In genomic region chr12:57736743-57737466, GRCh38 we compare ENCODE assay signal across 9 cellular contexts. TPM values are rescaled to one million over a fixed set of nuclear protein-coding genes. Genes with fewer than 3 reads are reported as not detected.
DNase-seq lines count a peak whose midpoint lies in the region; ATAC-seq and TF ChIP-seq lines count a peak whose summit lies in the region.
"Had no signal": no experiment of that assay in that cellular context is flagged by ENCODE, and none has a peak within 500 bp of the region (broad histone marks: within the 10 kb centered on the region; RNA-seq: fewer than 3 reads in every experiment).

No MANE protein-coding gene starts in this region.

- H3K4me1 Mint-ChIP-seq in CD8-positive, alpha-beta memory T cell = peaks cover 39 to 53% (median 41%) of the 10 kb centered on the region in 3 donors

- no peak overlapping the region for H3K4me3 ChIP-seq in CD8-positive, alpha-beta memory T cell (ENCODE audit: low read length)
- H3K4me3 ChIP-seq in coronary artery = peak overlapping the region; percentile 70
- H3K4me3 ChIP-seq in osteoblast (ENCODE audit: insufficient read depth, low read length) = no peak overlapping the region
- no peak overlapping the region for H3K4me3 ChIP-seq in Peyer's patch

- no peaks in the 10 kb centered on the region for H3K9me3 Mint-ChIP-seq in CD8-positive, alpha-beta memory T cell

- H3K27me3 Mint-ChIP-seq in CD8-positive, alpha-beta memory T cell = peaks cover 0 to 5% of the 10 kb centered on the region in 2 donors

- peak in 1 of 5 donors; percentile 25 for DNase-seq in CD8-positive, alpha-beta memory T cell
- peak; percentile 53 for DNase-seq in HuH-7 (ENCODE audit: low spot score)
- no peak for DNase-seq in coronary artery (ENCODE audit: low spot score)
- DNase-seq in osteoblast (ENCODE audit: insufficient read length, low spot score, missing footprints) = peak; percentile 89
- no peak for DNase-seq in HT-29 (ENCODE audit: low spot score)
- no peak for DNase-seq in Peyer's patch

- no peaks in the 10 kb centered on the region for H3K27me3 ChIP-seq in CD8-positive, alpha-beta memory T cell (ENCODE audit: insufficient read depth, low read length, poor library complexity, severe bottlenecking)
- H3K27me3 ChIP-seq in osteoblast (ENCODE audit: insufficient read depth, low read length) (peaks cover 82% of the 10 kb centered on the region), Peyer's patch (peaks cover 0 to 50% of the 10 kb centered on the region in 2 donors)

- ATAC-seq in esophagus mucosa = no peak
- no peak for ATAC-seq in HG03097 (IDR thresholded peaks at IDR 0.05; ENCODE audit: low FRiP score, unreplicated experiment)

- peak overlapping the region in 7 of 8 donors; percentile 48 to 88 (median 84) for H3K27ac Mint-ChIP-seq in CD8-positive, alpha-beta memory T cell

- peaks cover 32% of the 10 kb centered on the region for H3K4me1 ChIP-seq in CD8-positive, alpha-beta memory T cell (ENCODE audit: insufficient read depth, low read length)
- H3K4me1 ChIP-seq in osteoblast (ENCODE audit: insufficient read depth, low read length) (peaks cover 9% of the 10 kb centered on the region), Peyer's patch (peaks cover 0 to 32% (median 15%) of the 10 kb centered on the region in 4 donors)

- H3K4me3 Mint-ChIP-seq in CD8-positive, alpha-beta memory T cell = peak overlapping the region in 2 of 7 donors; percentile 49 to 56

- H3K36me3 Mint-ChIP-seq in CD8-positive, alpha-beta memory T cell = peaks cover 7 to 69% (median 12%) of the 10 kb centered on the region in 3 donors

- CTCF ChIA-PET in CD8-positive, alpha-beta memory T cell (lab: Charles Lee) = no interaction called here

- H3K9me3 ChIP-seq in CD8-positive, alpha-beta memory T cell (ENCODE audit: low read length) = no peaks in the 10 kb centered on the region
- no peaks in the 10 kb centered on the region for H3K9me3 ChIP-seq in osteoblast (ENCODE audit: low read depth, low read length)
- H3K9me3 ChIP-seq in Peyer's patch = no peaks in the 10 kb centered on the region

- H3K4me2 ChIP-seq in osteoblast (ENCODE audit: insufficient read depth, low read length) = peak overlapping the region; percentile 58

- TF ChIP-seq POLR2A in Peyer's patch (IDR thresholded peaks at IDR 0.05) = no peak

- H3K27ac ChIP-seq in CD8-positive, alpha-beta memory T cell (ENCODE audit: low read depth, low read length) = no peak overlapping the region
- H3K27ac ChIP-seq in coronary artery = no peak overlapping the region
- H3K27ac ChIP-seq in osteoblast (ENCODE audit: low read depth, low read length) = no peak overlapping the region
- no peak overlapping the region for H3K27ac ChIP-seq in Peyer's patch

- POLR2A ChIA-PET in CD8-positive, alpha-beta memory T cell (lab: Charles Lee) = interaction anchor here (0.7 to 0.9 kb wide), 2 partner anchors 12 to 14 kb away, joined by 3 to 10 read pairs; no protein-coding TSS in a partner anchor

- H4K20me1 ChIP-seq in osteoblast (ENCODE audit: insufficient read depth, low read length) = peaks cover 4% of the 10 kb centered on the region

- H2AFZ ChIP-seq in osteoblast (ENCODE audit: low read length) = no peak overlapping the region

- no peak for TF ChIP-seq CTCF in coronary artery (IDR thresholded peaks at IDR 0.05)
- TF ChIP-seq CTCF in osteoblast (IDR thresholded peaks at IDR 0.05; ENCODE audit: extremely low read depth, low read depth, low read length) = no peak
- no peak for TF ChIP-seq CTCF in Peyer's patch (IDR thresholded peaks at IDR 0.05)

- H3K79me2 ChIP-seq in osteoblast (ENCODE audit: insufficient read depth, low read length) = no peaks in the 10 kb centered on the region

- peaks cover 36% of the 10 kb centered on the region for H3K36me3 ChIP-seq in CD8-positive, alpha-beta memory T cell (ENCODE audit: insufficient read depth, low read length)
- H3K36me3 ChIP-seq in osteoblast (ENCODE audit: insufficient read depth, low read length) (no peaks in the 10 kb centered on the region), Peyer's patch (peaks cover 0 to 6% (median 0%) of the 10 kb centered on the region in 3 donors)

RNA-seq across cellular contexts. Expression of gene AGAP2, which starts 1.6 kb away (rescaled TPM):
- 10 to 100 TPM; 29.9 to 31.7 TPM for total RNA-seq in CD8-positive, alpha-beta memory T cell
- polyA plus RNA-seq in CD8-positive, alpha-beta memory T cell = 6.4 TPM
- total RNA-seq in osteoblast = 0.29 and 0.72 TPM in 2 replicates
- 0.64 TPM for total RNA-seq in esophagus mucosa
- total RNA-seq in HT-29 (2014; rRNA removed; shearing (Covaris generic)) = 1.9 and 4.0 TPM in 2 replicates
- total RNA-seq in Peyer's patch = 1 to 10 TPM; 2.5 to 9.1 (median 3.1) TPM
- total RNA-seq: NCI-H460 had no signal

RNA-seq across cellular contexts. Expression of gene TSPAN31, which starts 7.9 kb away (rescaled TPM):
- total RNA-seq in CD8-positive, alpha-beta memory T cell = 10 to 100 TPM; 12.0 to 13.0 TPM
- polyA plus RNA-seq in CD8-positive, alpha-beta memory T cell = 46.9 TPM
- total RNA-seq in osteoblast = 37.4 and 41.6 TPM in 2 replicates
- 22.6 TPM for total RNA-seq in esophagus mucosa
- total RNA-seq in HT-29 (2014; rRNA removed; shearing (Covaris generic)) = 35.0 and 42.9 TPM in 2 replicates
- 10 to 100 TPM; 45.7 to 65.7 (median 55.6) TPM for total RNA-seq in Peyer's patch

RNA-seq across cellular contexts. Expression of gene CDK4, which starts 15.2 kb away (rescaled TPM):
- total RNA-seq in CD8-positive, alpha-beta memory T cell = 100 to 1,000 TPM; 268 to 304 TPM
- polyA plus RNA-seq in CD8-positive, alpha-beta memory T cell = 76.0 TPM
- total RNA-seq in osteoblast = 275 and 293 TPM in 2 replicates
- 62.3 TPM for total RNA-seq in esophagus mucosa
- total RNA-seq in HT-29 (2014; rRNA removed; shearing (Covaris generic)) = 310 and 345 TPM in 2 replicates
- 10 to 100 TPM; 14.7 to 97.4 (median 28.8) TPM for total RNA-seq in Peyer's patch

RNA-seq across cellular contexts. Expression of gene MARCHF9, which starts 18.0 kb away (rescaled TPM):
- 10 to 100 TPM; 26.3 to 27.2 TPM for total RNA-seq in CD8-positive, alpha-beta memory T cell
- polyA plus RNA-seq in CD8-positive, alpha-beta memory T cell = 5.7 TPM
- total RNA-seq in osteoblast = 0.59 and 0.72 TPM in 2 replicates
- total RNA-seq in esophagus mucosa = 5.9 TPM
- 9.4 and 12.3 TPM in 2 replicates for total RNA-seq in HT-29 (2014; rRNA removed; shearing (Covaris generic))
- 10 to 100 TPM in 2 of 4 donors, 1 to 10 TPM in 2; 7.4 to 17.2 (median 10.6) TPM for total RNA-seq in Peyer's patch

RNA-seq across cellular contexts. Expression of gene CYP27B1, which starts 30.0 kb away (rescaled TPM):
- 1 to 10 TPM; 7.2 to 7.4 TPM for total RNA-seq in CD8-positive, alpha-beta memory T cell
- 0.52 TPM for polyA plus RNA-seq in CD8-positive, alpha-beta memory T cell
- total RNA-seq in osteoblast = 0.29 and 0.36 TPM in 2 replicates
- 1.6 TPM for total RNA-seq in esophagus mucosa
- 7.0 and 11.0 TPM in 2 replicates for total RNA-seq in HT-29 (2014; rRNA removed; shearing (Covaris generic))
- total RNA-seq in Peyer's patch = 1 to 10 TPM in 1 of 4 donors, not detected in 3; 1.7 TPM

Comparison
In these comparisons a context has a peak if more than half of its experiments do, and no peak if none do; other contexts are left out.
1. DNase-seq: peak in HuH-7 (single experiment) and osteoblast (single experiment); none in coronary artery (single experiment), HT-29 (single experiment) and Peyer's patch (0 of 3).